In the genomic region with DNA sequence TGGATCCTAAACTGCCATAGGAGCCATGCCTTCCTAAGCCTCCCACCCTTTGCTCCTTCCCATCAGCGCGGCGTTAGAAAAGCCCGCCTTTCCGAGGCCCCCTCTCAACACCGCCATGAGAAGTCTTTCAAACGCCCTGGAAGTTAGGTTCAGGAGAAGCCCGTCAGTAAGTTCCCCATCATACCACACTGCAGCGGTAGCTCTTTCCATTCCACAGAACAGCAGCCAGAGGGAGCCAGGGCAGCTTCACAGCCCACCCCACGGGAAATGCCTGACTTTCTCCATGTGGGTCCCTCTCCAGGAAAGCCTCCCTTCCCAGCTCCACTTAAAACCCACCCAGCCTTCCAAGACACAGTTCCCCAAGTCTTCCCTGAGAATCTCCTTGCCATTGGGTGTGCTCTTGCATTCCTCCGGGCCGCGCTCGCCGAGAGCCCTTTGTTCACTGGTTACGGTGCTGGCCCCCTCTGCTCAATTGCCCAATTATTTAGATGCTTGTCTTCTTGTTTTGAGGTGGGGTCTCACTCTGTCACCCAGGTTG, we compare ENCODE assay signal across 9 cellular contexts. TPM values are rescaled to one million over a fixed set of nuclear protein-coding genes. Genes with fewer than 3 reads are reported as not detected.
DNase-seq lines count a peak whose midpoint lies in the region; ATAC-seq, FAIRE-seq and TF ChIP-seq lines count a peak whose summit lies in the region.
"Had no signal": no experiment of that assay in that cellular context is flagged by ENCODE, and none has a peak within 500 bp of the region (broad histone marks: within the 10 kb centered on the region; RNA-seq: fewer than 3 reads in every experiment).

No MANE protein-coding gene starts in this region.

- FAIRE-seq in H54 (lab: Jason Lieb, UNC), result no peak

- H3K4me3 Mint-ChIP-seq in GM23338 (no peak overlapping the region), WTC11 (no peak overlapping the region)
- H3K4me3 Mint-ChIP-seq in stimulated activated effector memory CD8-positive, alpha-beta T cell treated with anti-CD3 and anti-CD28 coated beads, Interleukin-12 subunit alpha, Interleukin-12 subunit beta, amount 100 ng/mL, for 72 hours, result peak overlapping the region; percentile 64
- H3K4me3 Mint-ChIP-seq: neural crest cell had no signal

- peaks cover 17% of the 10 kb centered on the region for H3K4me1 Mint-ChIP-seq in GM23338
- H3K4me1 Mint-ChIP-seq in WTC11, result peaks cover 18% of the 10 kb centered on the region
- peaks cover 32% of the 10 kb centered on the region for H3K4me1 Mint-ChIP-seq in stimulated activated effector memory CD8-positive, alpha-beta T cell treated with anti-CD3 and anti-CD28 coated beads, Interleukin-12 subunit alpha, Interleukin-12 subunit beta, amount 100 ng/mL, for 72 hours

- H3K27ac Mint-ChIP-seq in GM23338 (no peak overlapping the region), WTC11 (no peak overlapping the region)
- H3K27ac Mint-ChIP-seq in stimulated activated effector memory CD8-positive, alpha-beta T cell treated with anti-CD3 and anti-CD28 coated beads, Interleukin-12 subunit alpha, Interleukin-12 subunit beta, amount 100 ng/mL, for 72 hours, result peak overlapping the region; percentile 70

- H4K20me1 ChIP-seq in GM23338 (replicated peaks; ENCODE audit: insufficient read depth) (no peaks in the 10 kb centered on the region), PC-9 (ENCODE audit: insufficient read depth) (no peaks in the 10 kb centered on the region)

- peak; percentile 56 for DNase-seq in GM23338 (ENCODE audit: low spot score)
- DNase-seq in WTC11 (ENCODE audit: low spot score), result peak; percentile 36
- DNase-seq in heart right ventricle, result no peak
- no peak for DNase-seq in stimulated activated effector memory CD8-positive, alpha-beta T cell treated with anti-CD3 and anti-CD28 coated beads, Interleukin-12 subunit alpha, Interleukin-12 subunit beta, amount 100 ng/mL, for 72 hours (ENCODE audit: low spot score in 2 of 2)
- DNase-seq in PC-9, result no peak
- DNase-seq in H54 (ENCODE audit: insufficient read length, low spot score), result no peak

- no peaks in the 10 kb centered on the region for H3K9me3 ChIP-seq in heart right ventricle
- H3K9me3 ChIP-seq in PC-9 (ENCODE audit: insufficient read depth, low read depth), result no peaks in the 10 kb centered on the region
- H3K9me3 ChIP-seq: SJCRH30 had no signal

- intact Hi-C loops in heart right ventricle (cut with DNase I), result no loop called here
- intact Hi-C loops in PC-9 (cut with micrococcal nuclease; ENCODE audit: unreplicated experiment), result no loop called here

- H3K36me3 Mint-ChIP-seq in GM23338 (ENCODE audit: low read depth), result no peaks in the 10 kb centered on the region
- no peaks in the 10 kb centered on the region for H3K36me3 Mint-ChIP-seq in WTC11
- H3K36me3 Mint-ChIP-seq in stimulated activated effector memory CD8-positive, alpha-beta T cell treated with anti-CD3 and anti-CD28 coated beads, Interleukin-12 subunit alpha, Interleukin-12 subunit beta, amount 100 ng/mL, for 72 hours, result peaks cover 12% of the 10 kb centered on the region

- H3K79me2 ChIP-seq in GM23338 (replicated peaks; ENCODE audit: insufficient read depth) (no peaks in the 10 kb centered on the region), PC-9 (ENCODE audit: low read depth) (no peaks in the 10 kb centered on the region)

- no peak for TF ChIP-seq POLR2A in H54 (IDR thresholded peaks at IDR 0.05; ENCODE audit: low read depth, low read length)

- H3F3A ChIP-seq in GM23338 (replicated peaks; ENCODE audit: low read depth) (no peaks in the 10 kb centered on the region), PC-9 (ENCODE audit: insufficient read depth, low read depth) (peaks cover 7% of the 10 kb centered on the region; the same call in 1 of the 2 replicates)

- H3K4me3 ChIP-seq in GM23338 (no peak overlapping the region), heart right ventricle (peak overlapping the region in 5 of 10 donors; percentile 25 to 41 (median 31)), PC-9 (no peak overlapping the region)
- H3K4me3 ChIP-seq: SJCRH30 had no signal

- no peak overlapping the region for H3K27ac ChIP-seq in GM23338 (ENCODE audit: low read depth)
- peak overlapping the region in 8 of 10 donors; percentile 9 to 88 (median 62) for H3K27ac ChIP-seq in heart right ventricle
- no peak overlapping the region for H3K27ac ChIP-seq in PC-9

- H3K9me2 ChIP-seq in GM23338 (ENCODE audit: insufficient read depth), result no peaks in the 10 kb centered on the region
- no peaks in the 10 kb centered on the region for H3K9me2 ChIP-seq in PC-9 (ENCODE audit: insufficient read depth)

- POLR2A ChIA-PET in WTC11 (lab: Charles Lee), result interaction anchor here (0.7 kb wide), 1 partner anchor 87 kb away, joined by 3 read pairs; no protein-coding TSS in a partner anchor
- POLR2A ChIA-PET in PC-9 (lab: Charles Lee; ENCODE audit: unreplicated experiment), result interaction anchor here (0.6 kb wide), 1 partner anchor 437 kb away, joined by 4 read pairs; no protein-coding TSS in a partner anchor

- H3K4me2 ChIP-seq in GM23338, result no peak overlapping the region
- H3K4me2 ChIP-seq in PC-9, result no peak overlapping the region; the same call in 1 of the 2 replicates

- no peaks in the 10 kb centered on the region for H3K9me3 Mint-ChIP-seq in GM23338
- no peaks in the 10 kb centered on the region for H3K9me3 Mint-ChIP-seq in WTC11
- H3K9me3 Mint-ChIP-seq in stimulated activated effector memory CD8-positive, alpha-beta T cell treated with anti-CD3 and anti-CD28 coated beads, Interleukin-12 subunit alpha, Interleukin-12 subunit beta, amount 100 ng/mL, for 72 hours, result no peaks in the 10 kb centered on the region
- H3K9me3 Mint-ChIP-seq: neural crest cell had no signal

- H3K4me1 ChIP-seq in GM23338 (ENCODE audit: insufficient read depth) (no peaks in the 10 kb centered on the region; the same call in 1 of the 2 replicates), heart right ventricle (peaks cover 2 to 54% (median 23%) of the 10 kb centered on the region in 9 donors), PC-9 (replicated peaks; ENCODE audit: insufficient read depth) (peaks cover 16% of the 10 kb centered on the region)

- H3K36me3 ChIP-seq in GM23338 (ENCODE audit: insufficient read depth) (no peaks in the 10 kb centered on the region), heart right ventricle (peaks cover 0 to 17% (median 0%) of the 10 kb centered on the region in 9 donors), PC-9 (ENCODE audit: low read depth) (no peaks in the 10 kb centered on the region)
- H3K36me3 ChIP-seq: SJCRH30 had no signal

- ATAC-seq in GM23338 (peak; percentile 84), WTC11 (peak; percentile 80), heart right ventricle (peak; percentile 47 to 83 (median 72)), HG02981 (IDR thresholded peaks at IDR 0.05; ENCODE audit: unreplicated experiment) (no peak)
- ATAC-seq in stimulated activated effector memory CD8-positive, alpha-beta T cell treated with anti-CD3 and anti-CD28 coated beads, Interleukin-12 subunit alpha, Interleukin-12 subunit beta, amount 100 ng/mL, for 72 hours, result no peak

- H2AFZ ChIP-seq in GM23338, result no peak overlapping the region
- H2AFZ ChIP-seq in PC-9, result no peak overlapping the region

- TF ChIP-seq CTCF in GM23338 (conservative IDR thresholded peaks at IDR 0.05; ENCODE audit: low read depth in 2 of 2) (peak; percentile 42 to 70), WTC11 (IDR thresholded peaks at IDR 0.05) (no peak), heart right ventricle (IDR thresholded peaks at IDR 0.05) (peak in 8 of 9 donors; percentile 19 to 61 (median 48)), PC-9 (conservative IDR thresholded peaks at IDR 0.05) (no peak)

- WGBS in heart right ventricle, 2 donors, result 68 to 77% methylated on average over 16 of the region's 16 CpGs

- peaks cover 4% of the 10 kb centered on the region for H3K27me3 Mint-ChIP-seq in GM23338 (ENCODE audit: insufficient read depth, low read depth, poor library complexity)
- peaks cover 4% of the 10 kb centered on the region; the same call in 1 of the 2 replicates for H3K27me3 Mint-ChIP-seq in WTC11 (ENCODE audit: low read depth)

- CTCF ChIA-PET in WTC11 (lab: Charles Lee) (interaction anchor here (0.6 to 2.8 kb wide), 27 partner anchors 9 to 197 kb away, joined by 3 to 38 read pairs (median 4); partner anchors contain the start of gene KIAA0513), PC-9 (lab: Charles Lee) (interaction anchor here (1.0 kb wide), 1 partner anchor 302 kb away, joined by 3 read pairs; no protein-coding TSS in a partner anchor)

- H3K27me3 ChIP-seq in GM23338 (ENCODE audit: insufficient read depth) (no peaks in the 10 kb centered on the region), heart right ventricle (no peaks in the 10 kb centered on the region), PC-9 (ENCODE audit: insufficient read depth, low read depth) (no peaks in the 10 kb centered on the region)
- H3K27me3 ChIP-seq: SJCRH30 had no signal

- BruUV-seq in PC-9 (replicated peaks; lab: Mats Ljungman, UMichigan), result no TSS peak

TF ChIP-seq in GM23338, 12 proteins besides CTCF, POLR2A, EP300 and RAD21 (continues in another document):
- TF ChIP-seq EZH2 (IDR thresholded peaks at IDR 0.05; ENCODE audit: low read depth, unreplicated experiment), result no peak
- no peak for TF ChIP-seq NANOG (IDR thresholded peaks at IDR 0.05; ENCODE audit: borderline replicate concordance)
- no peak for TF ChIP-seq JUNB (IDR thresholded peaks at IDR 0.05; ENCODE audit: unreplicated experiment)
- no peak for TF ChIP-seq ZNF331 (CRISPR knock-in tag; IDR thresholded peaks at IDR 0.05; ENCODE audit: low read depth)

TF ChIP-seq in WTC11, 78 proteins besides CTCF, POLR2A, EP300 and RAD21 (continues in another document):
- TF ChIP-seq GABPB1 (CRISPR knock-in tag; IDR thresholded peaks at IDR 0.05), result no peak
- no peak for TF ChIP-seq MYBL2 (CRISPR knock-in tag; IDR thresholded peaks at IDR 0.05)
- no peak for TF ChIP-seq SMAD3 (CRISPR knock-in tag; IDR thresholded peaks at IDR 0.05; ENCODE audit: borderline replicate concordance)
- TF ChIP-seq NR1H2 (CRISPR knock-in tag; IDR thresholded peaks at IDR 0.05), result no peak

RNA-seq across cellular contexts. Expression of gene KIAA0513, which starts 28.7 kb away (rescaled TPM):
- total RNA-seq in GM23338 (2014; rRNA removed; shearing (Covaris generic)), result 7.8 and 8.7 TPM in 2 replicates
- 2.1 and 4.8 TPM in 2 replicates for polyA plus RNA-seq in GM23338 (2016; fragmentation: Nextera tagmentation; extraction: Ambion mirVana)
- total RNA-seq in WTC11 (2021), result 6.4 to 7.8 TPM (median 7.3 TPM) in 3 replicates
- total RNA-seq in heart right ventricle, result 10 to 100 TPM in 2 of 10 donors, 1 to 10 TPM in 8; 5.9 to 10.9 (median 8.5) TPM
- 1 to 10 TPM; 2.4 to 3.1 TPM for polyA plus RNA-seq in heart right ventricle
- total RNA-seq in PC-9 (2021), result 4.2 and 4.3 TPM in 2 replicates

RNA-seq across cellular contexts. Expression of gene ZDHHC7, which starts 44.9 kb away (rescaled TPM):
- 46.1 and 49.4 TPM in 2 replicates for total RNA-seq in GM23338 (2014; rRNA removed; shearing (Covaris generic))
- polyA plus RNA-seq in GM23338 (2016; fragmentation: Nextera tagmentation; extraction: Ambion mirVana), result 9.9 and 13.1 TPM in 2 replicates
- 35.7 to 38.7 TPM (median 38.1 TPM) in 3 replicates for total RNA-seq in WTC11 (2021)
- total RNA-seq in heart right ventricle, result 10 to 100 TPM; 36.2 to 55.5 (median 43.2) TPM
- 10 to 100 TPM; 15.1 to 16.6 TPM for polyA plus RNA-seq in heart right ventricle
- total RNA-seq in PC-9 (2021), result 79.3 and 85.1 TPM in 2 replicates

RNA-seq across cellular contexts. Expression of gene CIBAR2, which starts 56.0 kb away (rescaled TPM):
- total RNA-seq in GM23338 (2014; rRNA removed; shearing (Covaris generic)), result not detected in 2 replicates
- polyA plus RNA-seq in GM23338 (2016; fragmentation: Nextera tagmentation; extraction: Ambion mirVana), result not detected in 2 replicates
- not detected in 3 replicates for total RNA-seq in WTC11 (2021)
- total RNA-seq in heart right ventricle, result not detected
- not detected for polyA plus RNA-seq in heart right ventricle
- total RNA-seq in PC-9 (2021), result not detected in 2 replicates
- total RNA-seq: neural crest cell had no signal

Comparison
In these comparisons a context has a peak if more than half of its experiments do, and no peak if none do; other contexts are left out.
1. ATAC-seq: peak in GM23338 (single experiment), WTC11 (single experiment) and heart right ventricle (8 of 8); none in stimulated activated effector memory CD8-positive, alpha-beta T cell treated with anti-CD3 and anti-CD28 coated beads, Interleukin-12 subunit alpha, Interleukin-12 subunit beta, amount 100 ng/mL, for 72 hours (single experiment) and HG02981 (single experiment).
2. DNase-seq: peak in GM23338 (single experiment) and WTC11 (single experiment); none in heart right ventricle (0 of 2), stimulated activated effector memory CD8-positive, alpha-beta T cell treated with anti-CD3 and anti-CD28 coated beads, Interleukin-12 subunit alpha, Interleukin-12 subunit beta, amount 100 ng/mL, for 72 hours (0 of 2), PC-9 (0 of 2) and H54 (single experiment).
3. H3K27ac ChIP-seq: peak in heart right ventricle (8 of 10); none in GM23338 (single experiment) and PC-9 (single experiment).
4. CTCF ChIP-seq: peak in GM23338 (2 of 2) and heart right ventricle (8 of 9); none in WTC11 (single experiment) and PC-9 (single experiment).